8 cellular contexts compared by ENCODE assay signal in the genomic region with DNA sequence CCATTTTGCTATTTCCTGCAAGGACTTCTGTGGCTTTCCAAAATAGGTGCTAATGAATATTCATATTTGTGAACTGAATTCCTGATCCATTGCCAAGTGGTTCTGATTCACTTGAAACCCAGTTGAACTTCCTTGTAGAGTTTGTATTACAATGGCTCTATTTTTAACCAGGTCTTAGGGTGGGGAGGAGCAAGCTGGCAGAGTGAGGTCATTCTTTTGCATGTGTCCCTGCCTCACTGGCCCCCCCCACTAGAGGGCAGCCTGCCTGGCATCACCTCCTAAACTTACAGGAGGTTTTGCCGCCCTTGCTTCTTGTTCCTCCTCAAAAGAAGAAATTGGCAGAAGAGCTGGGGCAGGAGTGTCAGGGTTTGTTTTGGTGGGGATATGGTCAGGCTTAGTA.
DNase-seq lines count a peak whose midpoint lies in the region; ATAC-seq, FAIRE-seq and TF ChIP-seq lines count a peak whose summit lies in the region.

No MANE protein-coding gene starts in this region.

- peak; percentile 57 for ATAC-seq in GM18873 (IDR thresholded peaks at IDR 0.05; ENCODE audit: low FRiP score, unreplicated experiment)

- no peak for FAIRE-seq in HTR-8/SVneo (lab: Jason Lieb, UNC)

- DNase-seq in NCI-H2029 treated with DMSO at 0.1 percent for 48 hours (lab: John Stamatoyannopoulos, UW) (peak; percentile 15), fibroblast of gingiva (ENCODE audit: low read depth) (peak; percentile 47), pons (ENCODE audit: low spot score) (peak; percentile 41), HTR-8/SVneo (ENCODE audit: insufficient read length, low spot score) (no peak), midbrain (lab: John Stamatoyannopoulos, UW) (no peak)
- DNase-seq in activated CD8-positive, alpha-beta memory T cell treated with anti-CD3 and anti-CD28 coated beads for 24 hours = peak; percentile 69

- peak; percentile 79 for TF ChIP-seq CTCF in 22Rv1 (IDR thresholded peaks at IDR 0.05)

- no peak overlapping the region for H3K27ac ChIP-seq in 22Rv1

Comparison
In these comparisons a context has a peak if more than half of its experiments do, and no peak if none do; other contexts are left out.
1. DNase-seq: peak in NCI-H2029 treated with DMSO at 0.1 percent for 48 hours (single experiment), activated CD8-positive, alpha-beta memory T cell treated with anti-CD3 and anti-CD28 coated beads for 24 hours (single experiment), fibroblast of gingiva (single experiment) and pons (single experiment); none in HTR-8/SVneo (single experiment) and midbrain (single experiment).